21 cellular contexts compared by ENCODE assay signal in genomic region chr9:21056931-21057330, GRCh38. TPM values are rescaled to one million over a fixed set of nuclear protein-coding genes. Genes with fewer than 3 reads are reported as not detected.
A peak's percentile ranks its signal among the peaks of the same experiment; 100 is the strongest.
DNase-seq lines count a peak whose midpoint lies in the region; ATAC-seq, FAIRE-seq and TF ChIP-seq lines count a peak whose summit lies in the region.
"Had no signal": no experiment of that assay in that cellular context is flagged by ENCODE, and none has a peak within 500 bp of the region (broad histone marks: within the 10 kb centered on the region; RNA-seq: fewer than 3 reads in every experiment).

No MANE protein-coding gene starts in this region.

- no peak overlapping the region for H2BK20ac ChIP-seq in IMR-90 (ENCODE audit: low read depth, low read length)

- peaks cover 1% of the 10 kb centered on the region for H3K36me3 Mint-ChIP-seq in activated CD4-positive, alpha-beta T cell treated with anti-CD3 and anti-CD28 coated beads, Interleukin-2, amount 10 ng/mL, durations not matched to agents 7 days and 5 days (ENCODE audit: low read depth)
- no peaks in the 10 kb centered on the region for H3K36me3 Mint-ChIP-seq in progenitor cell of endocrine pancreas (ENCODE audit: insufficient read depth)
- H3K36me3 Mint-ChIP-seq: IgD-negative memory B cell, neural progenitor cell, T-cell had no signal

- no peak overlapping the region for H3K23ac ChIP-seq in IMR-90 (ENCODE audit: low read depth, low read length)

- no peak for FAIRE-seq in pancreas (lab: Jason Lieb, UNC)
- FAIRE-seq: D721Med, small intestine had no signal

- no peak overlapping the region for H2BK5ac ChIP-seq in IMR-90 (ENCODE audit: low read depth, low read length, poor library complexity, severe bottlenecking)

- H2BK15ac ChIP-seq in IMR-90 (ENCODE audit: low read depth, low read length) = no peak overlapping the region

- no peak overlapping the region for H2AK5ac ChIP-seq in IMR-90 (ENCODE audit: low read depth, low read length)

- intact Hi-C loops in IMR-90 (cut with micrococcal nuclease) (no loop called here), pancreas (cut with DNase I) (no loop called here)

- peaks cover 21% of the 10 kb centered on the region for H3K4me1 Mint-ChIP-seq in activated CD4-positive, alpha-beta T cell treated with anti-CD3 and anti-CD28 coated beads, Interleukin-2, amount 10 ng/mL, durations not matched to agents 7 days and 5 days
- peaks cover 2% of the 10 kb centered on the region for H3K4me1 Mint-ChIP-seq in progenitor cell of endocrine pancreas (ENCODE audit: low read depth)
- H3K4me1 Mint-ChIP-seq: neural progenitor cell had no signal

- H3K27me3 ChIP-seq in IMR-90 (ENCODE audit: control insufficient read depth, insufficient read depth, low read length) = no peaks in the 10 kb centered on the region
- no peaks in the 10 kb centered on the region for H3K27me3 ChIP-seq in pancreas
- H3K27me3 ChIP-seq: neural progenitor cell, Peyer's patch had no signal

- H3K18ac ChIP-seq in IMR-90 (ENCODE audit: low read depth, low read length) = no peak overlapping the region

- H3K36me3 ChIP-seq in IMR-90 (ENCODE audit: control insufficient read depth, insufficient read depth, low read length) (no peaks in the 10 kb centered on the region), pancreas (no peaks in the 10 kb centered on the region)
- H3K36me3 ChIP-seq: neural progenitor cell, Peyer's patch had no signal

- no peak overlapping the region for H2AFZ ChIP-seq in IMR-90 (replicated peaks; ENCODE audit: low read length, poor library complexity)
- H2AFZ ChIP-seq: neural progenitor cell had no signal

- BruUV-seq in IMR-90 (replicated peaks; lab: Mats Ljungman, UMichigan) = no TSS peak

- ATAC-seq in IMR-90 (ENCODE audit: low read depth) = no peak
- no peak for ATAC-seq in pancreas
- ATAC-seq: T-cell had no signal

- TF ChIP-seq CTCF in IMR-90 (conservative IDR thresholded peaks at IDR 0.05; ENCODE audit: low read depth, low read length) (no peak), fibroblast of villous mesenchyme (IDR thresholded peaks at IDR 0.05; ENCODE audit: insufficient read depth, low read depth, low read length) (no peak), pancreas (IDR thresholded peaks at IDR 0.05) (no peak), progenitor cell of endocrine pancreas (IDR thresholded peaks at IDR 0.05; ENCODE audit: unreplicated experiment) (no peak)

- no peak overlapping the region for H4K91ac ChIP-seq in IMR-90 (ENCODE audit: insufficient read depth, low read depth, low read length)

- H4K5ac ChIP-seq in IMR-90 (ENCODE audit: low read depth, low read length) = no peak overlapping the region

- in situ Hi-C loops in IMR-90 (cut with MboI; ENCODE audit: low sequenced_read_pairs) = no loop called here

- no peak overlapping the region for H3K4me3 ChIP-seq in IMR-90 (ENCODE audit: insufficient read depth, low read depth, low read length)
- H3K4me3 ChIP-seq in fibroblast of villous mesenchyme (ENCODE audit: low read depth, low read length) = no peak overlapping the region
- H3K4me3 ChIP-seq in pancreas = no peak overlapping the region
- H3K4me3 ChIP-seq: neural progenitor cell, Peyer's patch had no signal

- H2AK9ac ChIP-seq in IMR-90 (replicated peaks; ENCODE audit: low read depth, low read length, poor library complexity) = no peak overlapping the region

- H3K27ac Mint-ChIP-seq in activated CD4-positive, alpha-beta T cell treated with anti-CD3 and anti-CD28 coated beads, Interleukin-2, amount 10 ng/mL, durations not matched to agents 7 days and 5 days = no peak overlapping the region
- no peak overlapping the region for H3K27ac Mint-ChIP-seq in progenitor cell of endocrine pancreas
- H3K27ac Mint-ChIP-seq: IgD-negative memory B cell, neural progenitor cell, T-cell had no signal

- H3K4ac ChIP-seq in IMR-90 (ENCODE audit: low read depth, low read length) = no peak overlapping the region

- CTCF ChIA-PET in IMR-90 (lab: Yijun Ruan, JAX) = no interaction called here
- CTCF ChIA-PET in activated CD4-positive, alpha-beta T cell treated with anti-CD3 and anti-CD28 coated beads, Interleukin-2, amount 10 ng/mL, durations not matched to agents 7 days and 5 days (lab: Charles Lee) = interaction anchor here (1.2 to 1.5 kb wide), 2 partner anchors 9 to 22 kb away, joined by 3 read pairs; no protein-coding TSS in a partner anchor

- H4K8ac ChIP-seq in IMR-90 (ENCODE audit: low read depth in 2 of 2, low read length in 2 of 2) = no peak overlapping the region

- no peaks in the 10 kb centered on the region for H3K9me3 Mint-ChIP-seq in activated CD4-positive, alpha-beta T cell treated with anti-CD3 and anti-CD28 coated beads, Interleukin-2, amount 10 ng/mL, durations not matched to agents 7 days and 5 days
- no peaks in the 10 kb centered on the region for H3K9me3 Mint-ChIP-seq in progenitor cell of endocrine pancreas (ENCODE audit: low read depth)
- H3K9me3 Mint-ChIP-seq: T-cell had no signal

- no peak overlapping the region for H3K14ac ChIP-seq in IMR-90 (replicated peaks; ENCODE audit: low read depth, low read length)

- no peak overlapping the region for H3K4me3 Mint-ChIP-seq in activated CD4-positive, alpha-beta T cell treated with anti-CD3 and anti-CD28 coated beads, Interleukin-2, amount 10 ng/mL, durations not matched to agents 7 days and 5 days
- H3K4me3 Mint-ChIP-seq in progenitor cell of endocrine pancreas (ENCODE audit: low read depth) = no peak overlapping the region
- H3K4me3 Mint-ChIP-seq: IgD-negative memory B cell, neural progenitor cell, T-cell had no signal

- peak; percentile 18 for DNase-seq in DMS153 treated with DMSO at 0.1 percent for 48 hours (lab: John Stamatoyannopoulos, UW; ENCODE audit: unreplicated experiment)
- DNase-seq in IMR-90 = peak; percentile 49
- peak; percentile 47 for DNase-seq in SW480 (ENCODE audit: low spot score)
- DNase-seq in fibroblast of villous mesenchyme (ENCODE audit: low read depth) = peak; percentile 4
- DNase-seq in amniotic stem cell (lab: John Stamatoyannopoulos, UW) = no peak
- no peak for DNase-seq in activated CD4-positive, alpha-beta T cell treated with anti-CD3 and anti-CD28 coated beads, Interleukin-2, amount 10 ng/mL, durations not matched to agents 7 days and 5 days
- no peak for DNase-seq in pancreas
- DNase-seq in progenitor cell of endocrine pancreas (ENCODE audit: low spot score, unreplicated experiment) = no peak
- DNase-seq: activated CD4-positive, CD25-positive, alpha-beta regulatory T cell; activated gamma-delta T cell; NCI-H1694; NCI-H526 treated with DMSO at 0.1 percent for 48 hours; Peyer's patch; small intestine; stimulated activated naive CD4-positive, alpha-beta T cell; T-cell had no signal

- no peak overlapping the region for H2BK120ac ChIP-seq in IMR-90 (ENCODE audit: low read depth, low read length)

- no peak overlapping the region for H3K4me2 ChIP-seq in IMR-90 (ENCODE audit: low read depth, low read length)
- H3K4me2 ChIP-seq: neural progenitor cell had no signal

- POLR2A ChIA-PET in IMR-90 (lab: Charles Lee; ENCODE audit: unreplicated experiment) = no interaction called here
- POLR2A ChIA-PET in activated CD4-positive, alpha-beta T cell treated with anti-CD3 and anti-CD28 coated beads, Interleukin-2, amount 10 ng/mL, durations not matched to agents 7 days and 5 days (lab: Charles Lee) = no interaction called here

- no CpG with 5 or more reads among the region's 1 CpG for WGBS in IMR-90 (ENCODE audit: extremely low coverage in 2 of 2, insufficient read length in 1 of 2), 2 experiments
- 55 to 60% methylated on average over 1 of the region's 1 CpG for WGBS in pancreas, 2 donors

- no peaks in the 10 kb centered on the region for H3K9me1 ChIP-seq in IMR-90 (ENCODE audit: insufficient read depth, low read length)

- no peaks in the 10 kb centered on the region for H3K27me3 Mint-ChIP-seq in activated CD4-positive, alpha-beta T cell treated with anti-CD3 and anti-CD28 coated beads, Interleukin-2, amount 10 ng/mL, durations not matched to agents 7 days and 5 days
- no peaks in the 10 kb centered on the region for H3K27me3 Mint-ChIP-seq in progenitor cell of endocrine pancreas
- H3K27me3 Mint-ChIP-seq: IgD-negative memory B cell, T-cell had no signal

- dilution Hi-C loops in IMR-90 (cut with HindIII; ENCODE audit: low sequenced_read_pairs, unreplicated experiment) = no loop called here

- no peaks in the 10 kb centered on the region for H4K20me1 ChIP-seq in IMR-90 (ENCODE audit: insufficient read depth, low read length)

- H3K4me1 ChIP-seq in IMR-90 (ENCODE audit: control insufficient read depth, insufficient read depth, low read length) (no peaks in the 10 kb centered on the region), pancreas (no peaks in the 10 kb centered on the region)
- H3K4me1 ChIP-seq: neural progenitor cell, Peyer's patch had no signal

- no peak overlapping the region for H3K9ac ChIP-seq in IMR-90 (ENCODE audit: low read depth, low read length)
- H3K9ac ChIP-seq: neural progenitor cell had no signal

- H3K9me3 ChIP-seq in IMR-90 (ENCODE audit: control insufficient read depth, insufficient read depth, low read length) (no peaks in the 10 kb centered on the region), pancreas (no peaks in the 10 kb centered on the region)
- H3K9me3 ChIP-seq: Peyer's patch had no signal

- TF ChIP-seq POLR2A in IMR-90 (IDR thresholded peaks at IDR 0.05; ENCODE audit: low read depth, low read length) = no peak

- H3K56ac ChIP-seq in IMR-90 (ENCODE audit: extremely low read depth, insufficient read depth, low read length) = no peak overlapping the region

- no peaks in the 10 kb centered on the region for H3K79me1 ChIP-seq in IMR-90 (ENCODE audit: low read depth in 1 of 2, low read length in 2 of 2)

- H3K27ac ChIP-seq in IMR-90 (ENCODE audit: insufficient read depth, low read length) (no peak overlapping the region), pancreas (no peak overlapping the region)
- H3K27ac ChIP-seq: neural progenitor cell, Peyer's patch had no signal

- no peak for TF ChIP-seq RAD21 in IMR-90 (IDR thresholded peaks at IDR 0.05; ENCODE audit: low read length)

RNA-seq across cellular contexts. Expression of gene IFNB1, which starts 20.8 kb away (rescaled TPM):
- total RNA-seq in IMR-90 (2012; rRNA removed) (not detected in 2 replicates), fibroblast of villous mesenchyme (not detected in 2 replicates), pancreas (not detected), progenitor cell of endocrine pancreas (not detected in 2 replicates)
- polyA plus RNA-seq in IMR-90 (2012; rRNA removed) (not detected in 2 replicates), pancreas (not detected)
- not detected in 2 replicates for polyA plus RNA-seq in IMR-90 (2012; cell fraction: cytosol; rRNA removed)
- not detected in 2 replicates for polyA plus RNA-seq in IMR-90 (2012; cell fraction: nucleus; rRNA removed; ENCODE audit: low replicate concordance)
- not detected for total RNA-seq in activated CD4-positive, alpha-beta T cell treated with anti-CD3 and anti-CD28 coated beads, Interleukin-2, amount 10 ng/mL, durations not matched to agents 7 days and 5 days
- total RNA-seq: mesenteric fat pad, Peyer's patch, T-cell, urinary bladder had no signal
- polyA plus RNA-seq: IgD-negative memory B cell, small intestine, urinary bladder had no signal

RNA-seq across cellular contexts. Expression of gene HACD4, which starts 25.5 kb away (rescaled TPM):
- total RNA-seq in IMR-90 (2012; rRNA removed) (2.2 and 2.8 TPM in 2 replicates), fibroblast of villous mesenchyme (10.0 and 22.0 TPM in 2 replicates), pancreas (1 to 10 TPM in 1 of 6 donors, under 1 TPM in 5; 0.09 to 1.7 (median 0.24) TPM), progenitor cell of endocrine pancreas (0.72 and 0.80 TPM in 2 replicates)
- polyA plus RNA-seq in IMR-90 (2012; rRNA removed) (1.5 and 1.9 TPM in 2 replicates), pancreas (under 1 TPM; 0.23 to 0.33 TPM)
- 0.37 and 0.59 TPM in 2 replicates for polyA plus RNA-seq in IMR-90 (2012; cell fraction: cytosol; rRNA removed)
- 0.22 and 1.9 TPM in 2 replicates for polyA plus RNA-seq in IMR-90 (2012; cell fraction: nucleus; rRNA removed; ENCODE audit: low replicate concordance)
- total RNA-seq in activated CD4-positive, alpha-beta T cell treated with anti-CD3 and anti-CD28 coated beads, Interleukin-2, amount 10 ng/mL, durations not matched to agents 7 days and 5 days = 10 to 100 TPM; 15.0 to 17.1 TPM

Comparison
In these comparisons a context has a peak if more than half of its experiments do, and no peak if none do; other contexts are left out.
1. DNase-seq: peak in DMS153 treated with DMSO at 0.1 percent for 48 hours (single experiment), IMR-90 (single experiment), SW480 (single experiment) and fibroblast of villous mesenchyme (single experiment); none in amniotic stem cell (single experiment), activated CD4-positive, alpha-beta T cell treated with anti-CD3 and anti-CD28 coated beads, Interleukin-2, amount 10 ng/mL, durations not matched to agents 7 days and 5 days (single experiment), pancreas (0 of 6) and progenitor cell of endocrine pancreas (single experiment).